9 cellular contexts compared by ENCODE assay signal in the genomic region with DNA sequence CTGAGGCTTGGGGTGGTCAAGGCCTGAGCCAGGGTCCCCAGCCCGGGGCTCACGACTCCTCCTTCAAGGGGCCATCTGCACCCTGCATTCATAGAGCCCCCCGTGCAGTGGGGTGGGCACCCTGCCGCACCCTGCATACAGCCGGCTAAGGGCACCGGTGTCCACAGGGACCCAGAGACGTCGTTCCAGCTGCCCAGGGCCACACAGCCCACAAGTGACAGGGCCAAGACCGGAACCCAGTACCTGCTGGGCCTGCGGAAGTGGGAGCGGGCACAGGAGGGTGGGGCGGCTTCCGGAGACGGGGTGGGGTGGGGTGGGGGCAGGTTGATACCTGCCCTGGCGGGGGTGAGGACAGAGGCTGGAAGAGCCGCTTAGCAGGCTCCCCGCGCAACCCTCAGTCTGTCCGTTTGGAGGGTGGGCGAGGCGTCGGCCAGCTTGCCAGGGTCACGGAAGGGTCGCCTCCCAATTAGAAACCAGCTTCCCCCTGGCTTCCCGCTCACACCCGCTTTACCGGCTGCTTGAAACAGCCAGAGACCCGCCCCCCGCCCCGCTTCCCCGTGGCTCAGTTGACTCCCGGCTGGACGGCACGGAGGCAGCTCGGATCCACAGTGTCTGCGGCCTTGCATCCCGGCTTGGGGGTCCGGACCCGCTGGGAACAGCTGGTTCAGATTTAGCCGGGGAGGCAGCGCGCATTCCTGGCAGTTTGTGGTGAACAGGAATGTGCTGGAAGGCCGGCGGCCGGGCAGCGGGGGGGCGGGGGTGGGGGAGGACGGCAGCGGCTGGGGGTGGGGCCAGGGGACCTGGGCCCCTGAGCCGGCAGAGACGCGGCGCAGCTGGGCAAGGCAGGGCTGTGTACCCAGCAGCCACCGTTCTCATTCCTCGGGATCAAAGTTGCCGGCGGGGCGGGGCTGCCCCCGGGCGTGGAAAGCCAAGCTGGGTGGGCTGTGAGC. TPM values are rescaled to one million over a fixed set of nuclear protein-coding genes. Genes with fewer than 3 reads are reported as not detected.
A peak's percentile ranks its signal among the peaks of the same experiment; 100 is the strongest.
DNase-seq lines count a peak whose midpoint lies in the region; ATAC-seq and TF ChIP-seq lines count a peak whose summit lies in the region.
"Had no signal": no experiment of that assay in that cellular context is flagged by ENCODE, and none has a peak within 500 bp of the region (broad histone marks: within the 10 kb centered on the region; RNA-seq: fewer than 3 reads in every experiment).

No MANE protein-coding gene starts in this region.

- peaks cover 33% of the 10 kb centered on the region for H3K36me3 ChIP-seq in OCI-LY1 (ENCODE audit: insufficient read depth, low read length)

- no peaks in the 10 kb centered on the region for H3K9me3 ChIP-seq in OCI-LY1 (ENCODE audit: low read length)

- H3K79me2 ChIP-seq in OCI-LY1 (ENCODE audit: insufficient read depth, low read length) = peaks cover 9% of the 10 kb centered on the region

- peaks cover 35% of the 10 kb centered on the region for H3K4me1 ChIP-seq in OCI-LY1 (ENCODE audit: insufficient read depth, low read length, severe bottlenecking)
- peaks cover 2% of the 10 kb centered on the region for H3K4me1 ChIP-seq in foreskin keratinocyte

- no peak for TF ChIP-seq CTCF in OCI-LY1 (IDR thresholded peaks at IDR 0.05; ENCODE audit: low read length)
- TF ChIP-seq CTCF in foreskin keratinocyte (conservative IDR thresholded peaks at IDR 0.05) = no peak

- peak overlapping the region; percentile 98 for H3K4me3 ChIP-seq in OCI-LY1 (ENCODE audit: low read depth, low read length, poor library complexity, severe bottlenecking)

- no peak overlapping the region for H2AFZ ChIP-seq in OCI-LY1 (ENCODE audit: low read length)

- ATAC-seq in foreskin keratinocyte (peak; percentile 53), HG03457 (IDR thresholded peaks at IDR 0.05; ENCODE audit: unreplicated experiment) (no peak)

- peak overlapping the region; percentile 97 for H3K4me2 ChIP-seq in OCI-LY1 (ENCODE audit: low read length)

- no peaks in the 10 kb centered on the region for H4K20me1 ChIP-seq in OCI-LY1 (ENCODE audit: insufficient read depth, low read length)

- in situ Hi-C loops in ACHN (cut with HindIII; ENCODE audit: low pct_ligation_motif_present, low pct_unique_long_range_greater_than_20kb, low sequenced_read_pairs) = no loop called here

- peak; percentile 55 for TF ChIP-seq POLR2A in GM15510 (IDR thresholded peaks at IDR 0.05; ENCODE audit: borderline replicate concordance, extremely low read depth, insufficient read length)

- DNase-seq in ACHN (peak; percentile 84), foreskin keratinocyte (peak; percentile 58 to 69), non-pigmented ciliary epithelial cell (ENCODE audit: low read depth) (peak; percentile 70), Ammon's horn (ENCODE audit: low spot score) (no peak)
- DNase-seq in activated effector memory CD4-positive, alpha-beta T cell treated with Interleukin-2 at 50 U/mL for 16 hours = peak; percentile 67

- H3K27ac ChIP-seq in OCI-LY1 (ENCODE audit: low read depth, low read length, poor library complexity, severe bottlenecking) (peak overlapping the region; percentile 88), foreskin keratinocyte (peak overlapping the region; percentile 82)

- H3K9ac ChIP-seq in OCI-LY1 (ENCODE audit: low read length) = peak overlapping the region; percentile 98

- H3F3A ChIP-seq in OCI-LY1 (ENCODE audit: insufficient read depth, low read length) = no peaks in the 10 kb centered on the region

- H3K27me3 ChIP-seq in OCI-LY1 (ENCODE audit: insufficient read depth, low read length) = no peaks in the 10 kb centered on the region
- H3K27me3 ChIP-seq in foreskin keratinocyte = no peaks in the 10 kb centered on the region

- no peaks in the 10 kb centered on the region for H3K9me2 ChIP-seq in OCI-LY1 (ENCODE audit: low read depth, low read length)

RNA-seq across cellular contexts. Expression of gene CNN2, which starts 1.8 kb away (rescaled TPM):
- 352 and 355 TPM in 2 replicates for total RNA-seq in foreskin keratinocyte
- 297 and 299 TPM in 2 replicates for polyA plus RNA-seq in foreskin keratinocyte

RNA-seq across cellular contexts. Expression of gene RNU6-2, which starts 6.9 kb away (rescaled TPM):
- not detected in 2 replicates for total RNA-seq in foreskin keratinocyte
- polyA plus RNA-seq in foreskin keratinocyte = not detected in 2 replicates
- total RNA-seq: temporal lobe had no signal

RNA-seq across cellular contexts. Expression of gene TMEM259, which starts 7.3 kb away (rescaled TPM):
- total RNA-seq in foreskin keratinocyte = 81.8 and 89.6 TPM in 2 replicates
- polyA plus RNA-seq in foreskin keratinocyte = 103 and 113 TPM in 2 replicates

RNA-seq across cellular contexts. Expression of gene ABCA7, which starts 11.7 kb away (rescaled TPM):
- total RNA-seq in foreskin keratinocyte = 15.2 and 17.6 TPM in 2 replicates
- 9.6 and 11.3 TPM in 2 replicates for polyA plus RNA-seq in foreskin keratinocyte

RNA-seq across cellular contexts. Expression of gene GRIN3B, which starts 28.0 kb away (rescaled TPM):
- total RNA-seq in foreskin keratinocyte = 0.35 and 1.7 TPM in 2 replicates
- 0.43 and 1.00 TPM in 2 replicates for polyA plus RNA-seq in foreskin keratinocyte
